In genomic region chr4:177384856-177385396, GRCh38 we compare ENCODE assay signal across 19 cellular contexts. TPM values are rescaled to one million over a fixed set of nuclear protein-coding genes. Genes with fewer than 3 reads are reported as not detected.
DNase-seq lines count a peak whose midpoint lies in the region; ATAC-seq, FAIRE-seq and TF ChIP-seq lines count a peak whose summit lies in the region.
"Had no signal": no experiment of that assay in that cellular context is flagged by ENCODE, and none has a peak within 500 bp of the region (broad histone marks: within the 10 kb centered on the region; RNA-seq: fewer than 3 reads in every experiment).

No MANE protein-coding gene starts in this region.

- WGBS in HepG2 (ENCODE audit: low lambda C conversion rate) = 14% methylated on average over 4 of the region's 4 CpGs
- WGBS in ovary, 3 donors = 75 to 88% (median 86%) methylated on average over 4 of the region's 4 CpGs

- BruUV-seq in HepG2 (replicated peaks; lab: Mats Ljungman, UMichigan) = no TSS peak

- POLR2A ChIA-PET in HepG2 (lab: Yijun Ruan, JAX) = no interaction called here

- peak; percentile 32 to 54 for ATAC-seq in activated T-cell treated with anti-CD3 and anti-CD28 coated beads, Interleukin-2, amount 50 U/mL, for 72 hours (replicated peaks in 1 of 2)
- no peak for ATAC-seq in activated T-cell treated with anti-CD3 and anti-CD28 coated beads, Interleukin-2, amount 50 U/mL, for 4 hours
- peak; percentile 48; the same call in 2 of the 3 replicates for ATAC-seq in HepG2
- no peak for ATAC-seq in activated CD4-positive, CD25-positive, alpha-beta regulatory T cell treated with anti-CD3 and anti-CD28 coated beads, Interleukin-2, amount 50 U/mL, for 24 hours
- ATAC-seq: GM12878 had no signal

- no peaks in the 10 kb centered on the region for H3K27me3 Mint-ChIP-seq in activated T-cell treated with anti-CD3 and anti-CD28 coated beads, Interleukin-2, amount 50 U/mL, for 72 hours (ENCODE audit: low read depth)
- H3K27me3 Mint-ChIP-seq in activated T-cell treated with anti-CD3 and anti-CD28 coated beads, Interleukin-2, amount 50 U/mL, for 4 hours (ENCODE audit: low read depth) = peaks cover 11% of the 10 kb centered on the region

- no peak overlapping the region for H3K27ac ChIP-seq in HepG2 (ENCODE audit: extremely low read length, insufficient read depth, low read length)
- no peak overlapping the region for H3K27ac ChIP-seq in ovary
- H3K27ac ChIP-seq: C4-2B, KMS-11, SK-N-MC had no signal

- H3K4me3 Mint-ChIP-seq in activated T-cell treated with anti-CD3 and anti-CD28 coated beads, Interleukin-2, amount 50 U/mL, for 72 hours = no peak overlapping the region
- H3K4me3 Mint-ChIP-seq in activated T-cell treated with anti-CD3 and anti-CD28 coated beads, Interleukin-2, amount 50 U/mL, for 4 hours = no peak overlapping the region

- no peak overlapping the region for H2AFZ ChIP-seq in HepG2 (ENCODE audit: low read length)

- CTCF ChIA-PET in HepG2 (lab: Yijun Ruan, JAX; ENCODE audit: low intra/inter-chr PET ratio, low total read pairs) = no interaction called here

- H3K36me3 Mint-ChIP-seq in activated T-cell treated with anti-CD3 and anti-CD28 coated beads, Interleukin-2, amount 50 U/mL, for 72 hours (ENCODE audit: insufficient read depth in 2 of 2) = no peaks in the 10 kb centered on the region
- no peaks in the 10 kb centered on the region for H3K36me3 Mint-ChIP-seq in activated T-cell treated with anti-CD3 and anti-CD28 coated beads, Interleukin-2, amount 50 U/mL, for 4 hours (ENCODE audit: insufficient read depth)

- TF ChIP-seq RAD21 in HepG2 (CRISPR knock-in tag; IDR thresholded peaks at IDR 0.05) = no peak

- H3K79me2 ChIP-seq in HepG2 (ENCODE audit: insufficient read depth, low read length) = no peaks in the 10 kb centered on the region

- no peaks in the 10 kb centered on the region for H3K9me3 ChIP-seq in HepG2 (ENCODE audit: low read length)
- no peaks in the 10 kb centered on the region for H3K9me3 ChIP-seq in ovary

- TF ChIP-seq POLR2A in HepG2 (IDR thresholded peaks at IDR 0.05; ENCODE audit: insufficient read depth in 1 of 2, low read depth in 2 of 2, low read length in 2 of 2) = no peak
- TF ChIP-seq POLR2A in ovary (IDR thresholded peaks at IDR 0.05) = no peak

- no peak for TF ChIP-seq CTCF in HepG2 (CRISPR knock-in tag; IDR thresholded peaks at IDR 0.05)
- no peak for TF ChIP-seq CTCF in GM20000 (IDR thresholded peaks at IDR 0.05; ENCODE audit: extremely low read depth, missing control alignments)
- no peak for TF ChIP-seq CTCF in ovary (IDR thresholded peaks at IDR 0.05)

- H3K36me3 ChIP-seq in HepG2 (replicated peaks in 1 of 2; ENCODE audit: control insufficient read depth in 1 of 2, insufficient read depth in 2 of 2, low read length in 2 of 2) (no peaks in the 10 kb centered on the region), ovary (no peaks in the 10 kb centered on the region)
- H3K36me3 ChIP-seq: HAP-1 had no signal

- FAIRE-seq in HepG2 (lab: Jason Lieb, UNC) = no peak
- FAIRE-seq: A204.1, GM12878 had no signal

- TF ChIP-seq EP300 in HepG2 (IDR thresholded peaks at IDR 0.05; ENCODE audit: low read depth in 2 of 2, low read length in 2 of 2) (no peak), HepG2 (CRISPR knock-in tag; IDR thresholded peaks at IDR 0.05; ENCODE audit: borderline replicate concordance) (no peak), ovary (IDR thresholded peaks at IDR 0.05) (no peak)

- no peak overlapping the region for H3K4me2 ChIP-seq in HepG2 (ENCODE audit: low read depth, low read length)
- H3K4me2 ChIP-seq: KMS-11 had no signal

- DNase-seq in activated T-cell treated with anti-CD3 and anti-CD28 coated beads, Interleukin-2, amount 50 U/mL, for 72 hours = no peak
- DNase-seq in activated T-cell treated with anti-CD3 and anti-CD28 coated beads, Interleukin-2, amount 50 U/mL, for 4 hours = no peak
- DNase-seq in SHP77 (lab: John Stamatoyannopoulos, UW) (peak; percentile 24 to 29), HepG2 (ENCODE audit: low spot score) (peak; percentile 8), GM20000 (ENCODE audit: low spot score) (no peak), NCI-H446 (lab: John Stamatoyannopoulos, UW) (no peak), ovary (no peak)
- DNase-seq: DMS153, NCI-H1105, NCI-H1694 treated with DMSO at 0.1 percent for 48 hours, NCI-H2171, NCI-H526 had no signal

- no peaks in the 10 kb centered on the region for H4K20me1 ChIP-seq in HepG2 (ENCODE audit: insufficient read depth, low read length)

- H3K4me1 Mint-ChIP-seq in activated T-cell treated with anti-CD3 and anti-CD28 coated beads, Interleukin-2, amount 50 U/mL, for 72 hours (ENCODE audit: low read depth) = peaks cover 15% of the 10 kb centered on the region
- no peaks in the 10 kb centered on the region for H3K4me1 Mint-ChIP-seq in activated T-cell treated with anti-CD3 and anti-CD28 coated beads, Interleukin-2, amount 50 U/mL, for 4 hours (ENCODE audit: low read depth)

- H3K9me3 Mint-ChIP-seq in activated T-cell treated with anti-CD3 and anti-CD28 coated beads, Interleukin-2, amount 50 U/mL, for 72 hours = no peaks in the 10 kb centered on the region
- no peaks in the 10 kb centered on the region for H3K9me3 Mint-ChIP-seq in activated T-cell treated with anti-CD3 and anti-CD28 coated beads, Interleukin-2, amount 50 U/mL, for 4 hours

- H3K9ac ChIP-seq in HepG2 (ENCODE audit: insufficient read depth, low read depth, low read length) = no peak overlapping the region
- H3K9ac ChIP-seq: KMS-11 had no signal

- H3K27ac Mint-ChIP-seq in activated T-cell treated with anti-CD3 and anti-CD28 coated beads, Interleukin-2, amount 50 U/mL, for 72 hours = no peak overlapping the region

- in situ Hi-C loops in HepG2 (cut with HindIII; ENCODE audit: extremely low pct_ligation_motif_present, low pct_unique_long_range_greater_than_20kb) = no loop called here

- intact Hi-C loops in HepG2 (cut with micrococcal nuclease; ENCODE audit: unreplicated experiment) = no loop called here
- intact Hi-C loops in ovary (cut with DNase I) = no loop called here

- H3K27me3 ChIP-seq in HepG2 (ENCODE audit: control insufficient read depth in 1 of 2, insufficient read depth in 2 of 2, low read length in 2 of 2) (no peaks in the 10 kb centered on the region), ovary (no peaks in the 10 kb centered on the region)

- 0 out of 2 replicates have a peak, but pooled peaks cover 5% of the 10 kb centered on the region for H3K4me1 ChIP-seq in HepG2 (ENCODE audit: insufficient read depth, low read length)
- no peaks in the 10 kb centered on the region for H3K4me1 ChIP-seq in ovary (ENCODE audit: insufficient read depth)

- H3K4me3 ChIP-seq in HepG2 (replicated peaks in 1 of 3; ENCODE audit: insufficient read depth in 1 of 3, low read depth in 2 of 3, low read length in 3 of 3) (no peak overlapping the region), ovary (no peak overlapping the region)
- H3K4me3 ChIP-seq: GM12878, HAP-1, SK-N-MC had no signal

TF ChIP-seq in HepG2, 621 proteins besides CTCF, POLR2A, EP300 and RAD21 (continues in another document):
- TF ChIP-seq DRAP1 (CRISPR knock-in tag; IDR thresholded peaks at IDR 0.05) (no peak), GTF3A (CRISPR knock-in tag; conservative IDR thresholded peaks at IDR 0.05) (no peak), ZNF549 (CRISPR knock-in tag; IDR thresholded peaks at IDR 0.05) (no peak), ZNF501 (CRISPR knock-in tag; IDR thresholded peaks at IDR 0.05) (no peak), TIGD3 (CRISPR knock-in tag; IDR thresholded peaks at IDR 0.05; ENCODE audit: borderline replicate concordance) (no peak)

RNA-seq across cellular contexts. Expression of gene AGA, which starts 57.3 kb away (rescaled TPM):
- 10 to 100 TPM; 38.3 to 41.7 TPM for total RNA-seq in activated T-cell treated with anti-CD3 and anti-CD28 coated beads, Interleukin-2, amount 50 U/mL, for 72 hours
- 10 to 100 TPM; 16.6 to 18.9 (median 16.7) TPM for total RNA-seq in activated T-cell treated with anti-CD3 and anti-CD28 coated beads, Interleukin-2, amount 50 U/mL, for 4 hours
- total RNA-seq in HepG2 (2016; rRNA removed; fragmentation: Illumina TruSeq; extraction: Trizol) = 12.2 and 22.3 TPM in 2 replicates
- total RNA-seq in HepG2 (2016; cell fraction: cytosol; rRNA removed; fragmentation: Illumina TruSeq; extraction: Trizol; ENCODE audit: low read depth) = 2.9 and 5.1 TPM in 2 replicates
- 14.5 and 23.2 TPM in 2 replicates for total RNA-seq in HepG2 (2016; cell fraction: insoluble cytoplasmic fraction; rRNA removed; fragmentation: Illumina TruSeq; extraction: Trizol)
- 5.5 and 7.9 TPM in 2 replicates for total RNA-seq in HepG2 (2016; cell fraction: membrane; rRNA removed; fragmentation: Illumina TruSeq; extraction: Trizol)
- total RNA-seq in HepG2 (2016; cell fraction: nucleus; rRNA removed; fragmentation: Illumina TruSeq; extraction: Trizol) = 13.4 and 20.8 TPM in 2 replicates
- polyA plus RNA-seq in HepG2 (2011; rRNA removed) = 21.2 and 21.9 TPM in 2 replicates
- polyA plus RNA-seq in HepG2 (2011; cell fraction: cytosol; rRNA removed) = 17.7 and 24.9 TPM in 2 replicates
- polyA plus RNA-seq in HepG2 (2011; cell fraction: nucleus; rRNA removed) = 13.2 and 20.0 TPM in 2 replicates
- 25.3 and 27.5 TPM in 2 replicates for polyA plus RNA-seq in HepG2 (2012)
- polyA plus RNA-seq in HepG2 (2016; cell fraction: cytosol; fragmentation: Illumina TruSeq; extraction: Trizol; ENCODE audit: low read depth) = 3.2 and 3.5 TPM in 2 replicates
- 9.8 and 10.5 TPM in 2 replicates for polyA plus RNA-seq in HepG2 (2016; cell fraction: insoluble cytoplasmic fraction; fragmentation: Illumina TruSeq; extraction: Trizol; ENCODE audit: low read depth)
- polyA plus RNA-seq in HepG2 (2016; cell fraction: membrane; fragmentation: Illumina TruSeq; extraction: Trizol; ENCODE audit: low read depth) = 5.9 TPM in 2 replicates
- 17.2 and 24.0 TPM in 2 replicates for polyA plus RNA-seq in HepG2 (2016; cell fraction: nucleus; fragmentation: Illumina TruSeq; extraction: Trizol; ENCODE audit: insufficient read depth, low read depth)
- 9.0 and 18.1 TPM in 2 replicates for polyA minus RNA-seq in HepG2 (2011; rRNA and poly(A)+ RNA removed; ENCODE audit: low replicate concordance)
- 16.5 and 22.6 TPM in 2 replicates for polyA minus RNA-seq in HepG2 (2011; cell fraction: cytosol; rRNA and poly(A)+ RNA removed)
- polyA minus RNA-seq in HepG2 (2011; cell fraction: nucleus; rRNA and poly(A)+ RNA removed) = 14.7 and 27.5 TPM in 2 replicates
- 10 to 100 TPM in 5 of 7 donors, 1 to 10 TPM in 2; 8.9 to 20.7 (median 16.2) TPM for total RNA-seq in ovary
- polyA plus RNA-seq in ovary = 10 to 100 TPM; 21.9 to 25.0 TPM

Comparison
In these comparisons a context has a peak if more than half of its experiments do, and no peak if none do; other contexts are left out.
1. ATAC-seq: peak in activated T-cell treated with anti-CD3 and anti-CD28 coated beads, Interleukin-2, amount 50 U/mL, for 72 hours (2 of 2) and HepG2 (single experiment); none in activated T-cell treated with anti-CD3 and anti-CD28 coated beads, Interleukin-2, amount 50 U/mL, for 4 hours (0 of 2) and activated CD4-positive, CD25-positive, alpha-beta regulatory T cell treated with anti-CD3 and anti-CD28 coated beads, Interleukin-2, amount 50 U/mL, for 24 hours (0 of 2).
2. DNase-seq: peak in SHP77 (2 of 2) and HepG2 (single experiment); none in activated T-cell treated with anti-CD3 and anti-CD28 coated beads, Interleukin-2, amount 50 U/mL, for 72 hours (0 of 2), activated T-cell treated with anti-CD3 and anti-CD28 coated beads, Interleukin-2, amount 50 U/mL, for 4 hours (single experiment), GM20000 (single experiment), NCI-H446 (0 of 2) and ovary (0 of 5).